14 cellular contexts compared by ENCODE assay signal in the genomic region with DNA sequence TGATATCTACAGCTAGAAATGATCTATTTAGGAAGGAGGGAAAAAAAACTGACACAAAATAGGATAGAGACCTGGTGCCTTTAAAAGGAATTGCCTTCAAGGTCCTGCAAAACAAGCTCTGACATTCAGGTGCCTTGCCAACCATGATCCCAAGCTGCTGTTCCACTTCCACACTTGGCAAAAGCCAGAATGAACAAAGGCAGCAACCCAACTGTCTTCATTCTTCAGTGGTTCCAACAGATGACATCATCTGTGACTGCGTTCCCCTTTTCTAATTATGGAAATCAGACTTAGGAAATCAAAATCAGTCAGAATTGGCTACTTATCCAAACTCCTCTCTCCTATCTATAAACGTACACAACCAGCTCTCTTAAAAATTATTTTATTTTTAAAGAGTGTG.
DNase-seq lines count a peak whose midpoint lies in the region; FAIRE-seq and TF ChIP-seq lines count a peak whose summit lies in the region.
"Had no signal": no experiment of that assay in that cellular context is flagged by ENCODE, and none has a peak within 500 bp of the region (broad histone marks: within the 10 kb centered on the region; RNA-seq: fewer than 3 reads in every experiment).

No MANE protein-coding gene starts in this region.

- H3K36me3 ChIP-seq in HEK293 (ENCODE audit: control insufficient read depth in 2 of 2, insufficient read depth in 1 of 2, low read length in 2 of 2) (no peaks in the 10 kb centered on the region), adrenal gland (replicated peaks in 1 of 2) (no peaks in the 10 kb centered on the region), sigmoid colon (no peaks in the 10 kb centered on the region)
- H3K36me3 ChIP-seq: Peyer's patch had no signal

- H3K4me1 ChIP-seq in HEK293 (ENCODE audit: control insufficient read depth, insufficient read depth, low read length), result peaks cover 8% of the 10 kb centered on the region; the same call in 1 of the 2 replicates
- H3K4me1 ChIP-seq in adrenal gland (replicated peaks in 1 of 2), result peaks cover 0 to 7% of the 10 kb centered on the region in 2 donors
- H3K4me1 ChIP-seq in sigmoid colon, result peaks cover 0 to 29% (median 17%) of the 10 kb centered on the region in 4 donors

- H3K4me1 Mint-ChIP-seq in glutamatergic neuron (ENCODE audit: low read depth, unreplicated experiment), result peaks cover 10% of the 10 kb centered on the region
- H3K4me1 Mint-ChIP-seq: activated CD4-positive, alpha-beta T cell treated with anti-CD3 and anti-CD28 coated beads for 36 hours had no signal

- CTCF ChIA-PET in HEK293 (lab: Yijun Ruan, JAX), result interaction anchor here (0.7 to 1.0 kb wide), 4 partner anchors 18 to 475 kb away, joined by 3 to 4 read pairs (median 3); no protein-coding TSS in a partner anchor

- no peaks in the 10 kb centered on the region for H3K27me3 Mint-ChIP-seq in glutamatergic neuron (ENCODE audit: unreplicated experiment)
- H3K27me3 Mint-ChIP-seq: dendritic cell treated with granulocyte-macrophage colony-stimulating factor and Interleukin-4, amounts not matched to agents 40 ng/mL and 50 ng/mL, for 4 days had no signal

- H3K9me3 Mint-ChIP-seq in glutamatergic neuron (ENCODE audit: unreplicated experiment), result no peaks in the 10 kb centered on the region

- intact Hi-C loops in adrenal gland (cut with DNase I) (no loop called here), sigmoid colon (cut with DNase I) (loop anchor here (10.0 kb wide), 1 partner anchor 103 kb away; the partner anchor contains the start of gene RAI14)

- peak in 1 of 4 donors; percentile 68 for TF ChIP-seq EP300 in sigmoid colon (IDR thresholded peaks at IDR 0.05)

- TF ChIP-seq POLR2A in adrenal gland (IDR thresholded peaks at IDR 0.05), result no peak
- no peak for TF ChIP-seq POLR2A in sigmoid colon (IDR thresholded peaks at IDR 0.05)

- H3K27ac ChIP-seq in HEK293 (ENCODE audit: extremely low read depth, low read depth, low read length) (no peak overlapping the region), adrenal gland (no peak overlapping the region), sigmoid colon (peak overlapping the region; percentile 42 to 80 (median 72))
- H3K27ac ChIP-seq: C4-2B, Peyer's patch had no signal

- FAIRE-seq in GM19239 (lab: Jason Lieb, UNC) (no peak), RCC 7860 (lab: Jason Lieb, UNC) (no peak)
- FAIRE-seq: GM12878 had no signal

- peak in 6 of 7 donors; percentile 23 to 60 (median 34) for DNase-seq in adrenal gland
- no peak for DNase-seq in glutamatergic neuron
- peak; percentile 75 for DNase-seq in sigmoid colon
- no peak for DNase-seq in CD1c-positive myeloid dendritic cell (ENCODE audit: extremely low spot score)
- DNase-seq in GM19239 (ENCODE audit: insufficient read length, low spot score), result no peak
- no peak for DNase-seq in NCI-H1105 (lab: John Stamatoyannopoulos, UW)
- no peak for DNase-seq in RCC 7860 (ENCODE audit: low spot score)
- DNase-seq: activated CD4-positive, alpha-beta T cell treated with anti-CD3 and anti-CD28 coated beads for 36 hours; Peyer's patch had no signal

- POLR2A ChIA-PET in HEK293 (lab: Yijun Ruan, JAX), result no interaction called here

- 15 to 26% (median 21%) methylated on average over 2 of the region's 2 CpGs for WGBS in adrenal gland, 4 donors
- 58 to 83% methylated on average over 2 of the region's 2 CpGs for WGBS in sigmoid colon, 2 donors

- no peak overlapping the region for H3K4me3 Mint-ChIP-seq in glutamatergic neuron (ENCODE audit: unreplicated experiment)
- H3K4me3 Mint-ChIP-seq: activated CD4-positive, alpha-beta T cell treated with anti-CD3 and anti-CD28 coated beads for 36 hours; activated naive CD8-positive, alpha-beta T cell; dendritic cell treated with granulocyte-macrophage colony-stimulating factor and Interleukin-4, amounts not matched to agents 40 ng/mL and 50 ng/mL, for 4 days had no signal

- no peaks in the 10 kb centered on the region for H3K27me3 ChIP-seq in adrenal gland
- H3K27me3 ChIP-seq in sigmoid colon, result no peaks in the 10 kb centered on the region
- H3K27me3 ChIP-seq: Peyer's patch had no signal

- H3K9me3 ChIP-seq in HEK293 (ENCODE audit: control insufficient read depth, insufficient read depth, low read depth, low read length) (no peaks in the 10 kb centered on the region), adrenal gland (replicated peaks in 1 of 3) (peaks cover 0 to 6% (median 0%) of the 10 kb centered on the region in 3 donors), sigmoid colon (no peaks in the 10 kb centered on the region)
- H3K9me3 ChIP-seq: Peyer's patch had no signal

- no peaks in the 10 kb centered on the region for H3K36me3 Mint-ChIP-seq in glutamatergic neuron (ENCODE audit: unreplicated experiment)
- H3K36me3 Mint-ChIP-seq: activated naive CD8-positive, alpha-beta T cell had no signal

- H3K27ac Mint-ChIP-seq in glutamatergic neuron (ENCODE audit: unreplicated experiment), result peak overlapping the region; percentile 59
- H3K27ac Mint-ChIP-seq: activated CD4-positive, alpha-beta T cell treated with anti-CD3 and anti-CD28 coated beads for 36 hours; activated naive CD8-positive, alpha-beta T cell; dendritic cell treated with granulocyte-macrophage colony-stimulating factor and Interleukin-4, amounts not matched to agents 40 ng/mL and 50 ng/mL, for 4 days had no signal

- no peak overlapping the region for H3K4me3 ChIP-seq in HEK293 (ENCODE audit: low read depth, low read length)
- no peak overlapping the region for H3K4me3 ChIP-seq in adrenal gland
- no peak overlapping the region for H3K4me3 ChIP-seq in sigmoid colon
- H3K4me3 ChIP-seq: GM12878, Peyer's patch had no signal

- TF ChIP-seq CTCF in HEK293 (tag by site-specific recombination; IDR thresholded peaks at IDR 0.05), result no peak
- no peak for TF ChIP-seq CTCF in adrenal gland (IDR thresholded peaks at IDR 0.05)
- no peak for TF ChIP-seq CTCF in glutamatergic neuron (IDR thresholded peaks at IDR 0.05; ENCODE audit: partially characterized antibody, unreplicated experiment)
- TF ChIP-seq CTCF in sigmoid colon (IDR thresholded peaks at IDR 0.05), result no peak

TF ChIP-seq in HEK293, 187 proteins besides CTCF, POLR2A, EP300 and RAD21:
- TF ChIP-seq ATF2 (tag by site-specific recombination; IDR thresholded peaks at IDR 0.05; ENCODE audit: low read depth) (peak; percentile 56), SP3 (tag by site-specific recombination; IDR thresholded peaks at IDR 0.05) (no peak), ZNF146 (tag by site-specific recombination; IDR thresholded peaks at IDR 0.05) (no peak), ZBTB48 (tag by site-specific recombination; IDR thresholded peaks at IDR 0.05) (no peak), ZNF302 (tag by site-specific recombination; IDR thresholded peaks at IDR 0.05; ENCODE audit: low read depth) (no peak), ZNF701 (tag by site-specific recombination; IDR thresholded peaks at IDR 0.05) (no peak), ZNF629 (tag by site-specific recombination; IDR thresholded peaks at IDR 0.05) (peak; percentile 43; the same call in 1 of the 2 replicates), RBAK (tag by site-specific recombination; IDR thresholded peaks at IDR 0.05) (no peak), ZSCAN30 (tag by site-specific recombination; IDR thresholded peaks at IDR 0.05) (no peak), ZNF677 (tag by site-specific recombination; IDR thresholded peaks at IDR 0.05) (no peak), ZBTB21 (tag by site-specific recombination; IDR thresholded peaks at IDR 0.05) (0 out of 2 replicates have a peak, but pooled peaks have one; percentile 30)
- TF ChIP-seq, protein P1, sequence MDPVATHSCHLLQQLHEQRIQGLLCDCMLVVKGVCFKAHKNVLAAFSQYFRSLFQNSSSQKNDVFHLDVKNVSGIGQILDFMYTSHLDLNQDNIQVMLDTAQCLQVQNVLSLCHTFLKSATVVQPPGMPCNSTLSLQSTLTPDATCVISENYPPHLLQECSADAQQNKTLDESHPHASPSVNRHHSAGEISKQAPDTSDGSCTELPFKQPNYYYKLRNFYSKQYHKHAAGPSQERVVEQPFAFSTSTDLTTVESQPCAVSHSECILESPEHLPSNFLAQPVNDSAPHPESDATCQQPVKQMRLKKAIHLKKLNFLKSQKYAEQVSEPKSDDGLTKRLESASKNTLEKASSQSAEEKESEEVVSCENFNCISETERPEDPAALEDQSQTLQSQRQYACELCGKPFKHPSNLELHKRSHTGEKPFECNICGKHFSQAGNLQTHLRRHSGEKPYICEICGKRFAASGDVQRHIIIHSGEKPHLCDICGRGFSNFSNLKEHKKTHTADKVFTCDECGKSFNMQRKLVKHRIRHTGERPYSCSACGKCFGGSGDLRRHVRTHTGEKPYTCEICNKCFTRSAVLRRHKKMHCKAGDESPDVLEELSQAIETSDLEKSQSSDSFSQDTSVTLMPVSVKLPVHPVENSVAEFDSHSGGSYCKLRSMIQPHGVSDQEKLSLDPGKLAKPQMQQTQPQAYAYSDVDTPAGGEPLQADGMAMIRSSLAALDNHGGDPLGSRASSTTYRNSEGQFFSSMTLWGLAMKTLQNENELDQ (tag by site-specific recombination; IDR thresholded peaks at IDR 0.05; ENCODE audit: low read depth), result no peak

Comparison
In these comparisons a context has a peak if more than half of its experiments do, and no peak if none do; other contexts are left out.
1. H3K27ac ChIP-seq: peak in sigmoid colon (4 of 4); none in HEK293 (single experiment) and adrenal gland (0 of 5).
2. DNase-seq: peak in adrenal gland (6 of 7) and sigmoid colon (single experiment); none in glutamatergic neuron (single experiment), CD1c-positive myeloid dendritic cell (single experiment), GM19239 (single experiment), NCI-H1105 (single experiment) and RCC 7860 (single experiment).